ENCODE assay signal across 1 cellular context in genomic region chr2:8685697-8686358, GRCh38.
TF ChIP-seq lines count a peak whose summit lies in the region.

No MANE protein-coding gene starts in this region.

TF ChIP-seq in K562, 482 proteins besides CTCF, POLR2A, EP300 and RAD21 (continued from another document):
- TF ChIP-seq TFAP4 (CRISPR knock-in tag; IDR thresholded peaks at IDR 0.05; ENCODE audit: borderline replicate concordance) (peak; percentile 54; the same call in 1 of the 2 replicates), NFIC (IDR thresholded peaks at IDR 0.05) (0 out of 2 replicates have a peak, but pooled peaks have one; percentile 24), ETV5 (CRISPR knock-in tag; IDR thresholded peaks at IDR 0.05; ENCODE audit: low read depth) (no peak), NCOA6 (IDR thresholded peaks at IDR 0.05) (no peak; the same call in 1 of the 2 replicates), ARID2 (IDR thresholded peaks at IDR 0.05) (0 out of 2 replicates have a peak, but pooled peaks have one; percentile 16), ZKSCAN1 (IDR thresholded peaks at IDR 0.05; ENCODE audit: low read depth, low read length) (0 out of 2 replicates have a peak, but pooled peaks have one; percentile 18), CCNT2 (IDR thresholded peaks at IDR 0.05; ENCODE audit: borderline replicate concordance, extremely low read depth, insufficient read length, low read depth, low read length) (peak; percentile 57), TEAD1 (CRISPR knock-in tag; IDR thresholded peaks at IDR 0.05) (peak in 1 of 2 experiments; percentile 53; a peak in 1 of 4 replicates), KLF6 (CRISPR knock-in tag; IDR thresholded peaks at IDR 0.05; ENCODE audit: borderline replicate concordance) (no peak), CREB1 (IDR thresholded peaks at IDR 0.05) (no peak), CREB1 (CRISPR knock-in tag; IDR thresholded peaks at IDR 0.05) (peak; percentile 62), ZNF41 (CRISPR knock-in tag; conservative IDR thresholded peaks at IDR 0.05) (peak; percentile 56; the same call in 1 of the 2 replicates), E2F6 (IDR thresholded peaks at IDR 0.05; ENCODE audit: borderline replicate concordance in 1 of 2, extremely low read depth in 1 of 2, insufficient read depth in 1 of 2, insufficient read length in 1 of 2, low read depth in 1 of 2, low read length in 1 of 2, poor library complexity in 1 of 2, severe bottlenecking in 1 of 2) (peak; percentile 27 to 87), KAT7 (CRISPR knock-in tag; IDR thresholded peaks at IDR 0.05; ENCODE audit: borderline replicate concordance) (peak; percentile 66; the same call in 1 of the 2 replicates), RBM15 (IDR thresholded peaks at IDR 0.05; ENCODE audit: insufficient read depth, low read length) (no peak), ARID4B (CRISPR knock-in tag; IDR thresholded peaks at IDR 0.05) (peak; percentile 57; the same call in 1 of the 2 replicates), RBBP5 (IDR thresholded peaks at IDR 0.05; ENCODE audit: borderline replicate concordance, insufficient read depth, low read length, poor library complexity, severe bottlenecking) (no peak), RBM14 (IDR thresholded peaks at IDR 0.05; ENCODE audit: borderline replicate concordance, insufficient read depth, low read depth, low read length) (0 out of 2 replicates have a peak, but pooled peaks have one; percentile 15)
